Comparison of ENCODE assay signal across 1 cellular context in the genomic region with DNA sequence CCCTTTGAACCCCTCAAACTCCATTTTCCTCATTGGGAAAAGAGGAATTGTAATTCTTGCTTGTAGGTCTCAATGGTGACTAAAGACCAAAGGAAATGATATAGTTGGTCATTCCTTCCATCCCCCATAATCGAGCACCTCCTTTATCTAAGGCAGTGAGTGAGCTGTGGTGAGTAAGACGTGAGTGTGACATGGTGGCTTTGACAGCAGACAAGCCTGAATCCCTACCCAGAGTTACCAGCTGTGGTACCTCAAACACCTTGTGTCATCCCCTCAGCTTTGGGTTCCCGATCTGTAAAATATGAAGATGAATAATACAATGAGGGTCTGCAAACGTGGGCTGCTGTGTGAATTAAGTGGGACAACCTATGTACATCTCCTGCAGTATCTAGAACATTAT.
TF ChIP-seq lines count a peak whose summit lies in the region.

No MANE protein-coding gene starts in this region.

TF ChIP-seq in K562, 482 proteins besides CTCF, POLR2A, EP300 and RAD21:
- TF ChIP-seq, protein P1, sequence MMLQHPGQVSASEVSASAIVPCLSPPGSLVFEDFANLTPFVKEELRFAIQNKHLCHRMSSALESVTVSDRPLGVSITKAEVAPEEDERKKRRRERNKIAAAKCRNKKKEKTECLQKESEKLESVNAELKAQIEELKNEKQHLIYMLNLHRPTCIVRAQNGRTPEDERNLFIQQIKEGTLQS (IDR thresholded peaks at IDR 0.05) = 0 out of 2 replicates have a peak, but pooled peaks have one; percentile 13
- TF ChIP-seq, protein P1 (CRISPR knock-in tag; conservative IDR thresholded peaks at IDR 0.05) = no peak
- TF ChIP-seq NFIC (IDR thresholded peaks at IDR 0.05) (no peak), FOSL1 (tag; conservative IDR thresholded peaks at IDR 0.05) (peak; percentile 86), E2F3 (CRISPR knock-in tag; IDR thresholded peaks at IDR 0.05) (no peak), CREM (IDR thresholded peaks at IDR 0.05; ENCODE audit: low read depth) (0 out of 2 replicates have a peak, but pooled peaks have one; percentile 28), IFI16 (CRISPR knock-in tag; IDR thresholded peaks at IDR 0.05) (no peak), MEIS2 (IDR thresholded peaks at IDR 0.05; ENCODE audit: partially characterized antibody) (peak; percentile 28), JUND (IDR thresholded peaks at IDR 0.05; ENCODE audit: borderline replicate concordance, low read depth, low read length) (no peak), JUND (tag; IDR thresholded peaks at IDR 0.05; ENCODE audit: borderline replicate concordance, low read depth, low read length) (peak; percentile 49; the same call in 1 of the 3 replicates), EHMT2 (IDR thresholded peaks at IDR 0.05) (no peak), CHCHD3 (CRISPR knock-in tag; IDR thresholded peaks at IDR 0.05) (no peak), TCF3 (CRISPR knock-in tag; IDR thresholded peaks at IDR 0.05) (no peak), SMARCE1 (IDR thresholded peaks at IDR 0.05) (0 out of 2 replicates have a peak, but pooled peaks have one; percentile 25), KHSRP (IDR thresholded peaks at IDR 0.05) (no peak), ZNF696 (CRISPR knock-in tag; conservative IDR thresholded peaks at IDR 0.05) (no peak)
- TF ChIP-seq, protein P2, sequence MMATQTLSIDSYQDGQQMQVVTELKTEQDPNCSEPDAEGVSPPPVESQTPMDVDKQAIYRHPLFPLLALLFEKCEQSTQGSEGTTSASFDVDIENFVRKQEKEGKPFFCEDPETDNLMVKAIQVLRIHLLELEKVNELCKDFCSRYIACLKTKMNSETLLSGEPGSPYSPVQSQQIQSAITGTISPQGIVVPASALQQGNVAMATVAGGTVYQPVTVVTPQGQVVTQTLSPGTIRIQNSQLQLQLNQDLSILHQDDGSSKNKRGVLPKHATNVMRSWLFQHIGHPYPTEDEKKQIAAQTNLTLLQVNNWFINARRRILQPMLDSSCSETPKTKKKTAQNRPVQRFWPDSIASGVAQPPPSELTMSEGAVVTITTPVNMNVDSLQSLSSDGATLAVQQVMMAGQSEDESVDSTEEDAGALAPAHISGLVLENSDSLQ (IDR thresholded peaks at IDR 0.05) = peak; percentile 53; the same call in 1 of the 2 replicates
